1 cellular context compared by ENCODE assay signal in genomic region chr10:100303724-100304319, GRCh38.
TF ChIP-seq lines count a peak whose summit lies in the region.

No MANE protein-coding gene starts in this region.

TF ChIP-seq in K562, 482 proteins besides CTCF, POLR2A, EP300 and RAD21:
- TF ChIP-seq HDAC1 (IDR thresholded peaks at IDR 0.05) (no peak), SFPQ (IDR thresholded peaks at IDR 0.05; ENCODE audit: low read depth, low read length) (no peak)
